1 cellular context compared by ENCODE assay signal in the genomic region with DNA sequence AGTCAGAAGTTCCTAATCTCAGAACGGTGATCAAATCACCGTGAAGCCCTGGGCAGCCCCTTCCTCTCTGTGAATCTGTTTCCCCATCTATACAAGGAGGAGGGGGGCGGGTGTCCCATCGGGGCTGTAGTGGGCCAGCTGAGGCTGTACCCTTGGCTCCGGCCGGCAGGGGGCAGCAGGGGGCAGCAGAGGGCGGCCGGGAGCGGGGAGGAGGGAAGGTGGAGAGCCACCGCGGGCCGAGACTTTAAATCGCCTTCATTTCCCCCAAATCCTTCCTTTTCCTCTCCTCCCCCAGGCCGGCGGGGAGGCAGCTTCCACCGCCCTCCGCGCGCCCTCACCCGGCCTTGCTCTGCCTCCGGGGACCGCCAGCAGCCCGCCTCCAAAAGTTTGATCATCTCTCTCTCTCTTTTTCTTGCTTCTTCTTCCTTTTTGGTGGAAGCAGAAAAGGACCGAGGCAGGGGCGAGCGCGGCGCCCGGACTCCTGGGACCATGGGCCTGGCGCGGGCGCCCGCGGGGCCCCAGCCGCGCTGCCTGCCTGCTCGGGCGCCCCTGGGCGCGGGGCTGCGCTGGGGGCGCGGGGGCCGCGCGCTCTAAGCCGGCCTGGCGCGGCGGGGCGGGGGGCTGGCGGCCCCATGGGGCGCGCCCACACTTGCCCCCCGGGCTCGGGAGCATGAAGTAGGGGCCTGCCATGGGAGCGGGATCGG.
TF ChIP-seq lines count a peak whose summit lies in the region.

A gene (plus strand): TSS at position 275 of the 704 bp plus-strand sequence. CDS start 414 bp downstream, at position 689.

TF ChIP-seq in H1, 55 proteins besides CTCF, POLR2A, EP300 and RAD21 (continued from another document):
- TF ChIP-seq, protein P1, sequence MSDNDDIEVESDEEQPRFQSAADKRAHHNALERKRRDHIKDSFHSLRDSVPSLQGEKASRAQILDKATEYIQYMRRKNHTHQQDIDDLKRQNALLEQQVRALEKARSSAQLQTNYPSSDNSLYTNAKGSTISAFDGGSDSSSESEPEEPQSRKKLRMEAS (IDR thresholded peaks at IDR 0.05): no peak
